In genomic region chr7:100428199-100428966, GRCh38 we compare ENCODE assay signal across 8 cellular contexts. TPM values are rescaled to one million over a fixed set of nuclear protein-coding genes. Genes with fewer than 3 reads are reported as not detected.
DNase-seq lines count a peak whose midpoint lies in the region; ATAC-seq and TF ChIP-seq lines count a peak whose summit lies in the region.

Gene ZCWPW1 (minus strand): TSS chr7:100428703. CDS start chr7:100420649, 8,054 bp downstream.

- H3K9me3 Mint-ChIP-seq in activated B cell treated with CpG ODN at 0.5 μM for 24 hours (no peaks in the 10 kb centered on the region), immature natural killer cell (no peaks in the 10 kb centered on the region)

- intact Hi-C loops in activated B cell treated with CpG ODN at 0.5 μM for 24 hours (cut with micrococcal nuclease) = loop anchor here (1.0 to 10.0 kb wide), 11 partner anchors 8 to 514 kb away; partner anchors contain the start of genes AGFG2, LAMTOR4, MBLAC1 and PPP1R35

- no peak for TF ChIP-seq CTCF in AG04449 (IDR thresholded peaks at IDR 0.05; ENCODE audit: insufficient read depth, low read length, missing control alignments)
- no peak for TF ChIP-seq CTCF in activated B cell treated with CpG ODN at 0.5 μM for 24 hours (IDR thresholded peaks at IDR 0.05)
- no peak for TF ChIP-seq CTCF in smooth muscle cell (IDR thresholded peaks at IDR 0.05; ENCODE audit: borderline replicate concordance, insufficient read depth, poor library complexity, severe bottlenecking)

- H3K4me3 ChIP-seq in AG04449 (ENCODE audit: low read depth, low read length) (peak within 1 kb of the TSS; percentile 92), smooth muscle cell (peak within 1 kb of the TSS; percentile 71)

- CTCF ChIA-PET in AG04449 (lab: Yijun Ruan, JAX) = interaction anchor here (1.1 to 2.8 kb wide), 2 partner anchors 21 to 23 kb away, joined by 3 to 9 read pairs; no protein-coding TSS in a partner anchor
- CTCF ChIA-PET in activated B cell treated with CpG ODN at 0.5 μM for 24 hours (lab: Charles Lee) = interaction anchor here (0.8 to 3.9 kb wide), 3 partner anchors 9 to 22 kb away, joined by 3 to 16 read pairs (median 5); no protein-coding TSS in a partner anchor

- POLR2A ChIA-PET in AG04449 (lab: Yijun Ruan, JAX) (interaction anchor here (0.5 to 2.9 kb wide), 15 partner anchors 11 to 461 kb away, joined by 3 to 19 read pairs (median 4); partner anchors contain the start of genes AGFG2, FBXO24, LRCH4 and MOSPD3), activated B cell treated with CpG ODN at 0.5 μM for 24 hours (lab: Charles Lee) (interaction anchor here (0.5 to 4.3 kb wide), 61 partner anchors 9 to 1987 kb away, joined by 3 to 90 read pairs (median 6); partner anchors contain the start of genes AGFG2, AP4M1, BUD31 and FBXO24)

- peak within 1 kb of the TSS; percentile 73 for H2AFZ ChIP-seq in smooth muscle cell (ENCODE audit: low read depth)

- H3K27me3 Mint-ChIP-seq in activated B cell treated with CpG ODN at 0.5 μM for 24 hours = no peaks in the 10 kb centered on the region
- H3K27me3 Mint-ChIP-seq in immature natural killer cell (ENCODE audit: low read depth in 3 of 3) = peaks cover 24 to 29% (median 25%) of the 10 kb centered on the region in 3 donors

- no peaks in the 10 kb centered on the region for H3F3A ChIP-seq in smooth muscle cell (ENCODE audit: low read depth)

- H3K4me2 ChIP-seq in smooth muscle cell = peak within 1 kb of the TSS; percentile 87

- peak within 1 kb of the TSS; percentile 98 for H3K9ac ChIP-seq in smooth muscle cell (ENCODE audit: low read depth)

- H3K36me3 Mint-ChIP-seq in activated B cell treated with CpG ODN at 0.5 μM for 24 hours (ENCODE audit: low read depth) = peaks cover 48% of the 10 kb centered on the region
- peaks cover 0 to 4% (median 4%) of the 10 kb centered on the region in 3 donors for H3K36me3 Mint-ChIP-seq in immature natural killer cell

- H3K36me3 ChIP-seq in smooth muscle cell (ENCODE audit: low read depth) = no peaks in the 10 kb centered on the region

- no peaks in the 10 kb centered on the region for H3K9me3 ChIP-seq in smooth muscle cell (replicated peaks; ENCODE audit: low read depth)

- H3K27ac ChIP-seq in caudate nucleus (ENCODE audit: low read depth, low read length) (peak within 1 kb of the TSS; percentile 100), smooth muscle cell (ENCODE audit: low read depth) (peak within 1 kb of the TSS; percentile 99)

- DNase-seq in AG04449 (ENCODE audit: low read depth, low spot score) (peak; percentile 81), NCI-H2227 treated with DMSO at 0.1 percent for 48 hours (lab: John Stamatoyannopoulos, UW) (peak; percentile 97), activated B cell treated with CpG ODN at 0.5 μM for 24 hours (peak; percentile 95), caudate nucleus (lab: John Stamatoyannopoulos, UW) (peak; percentile 49 to 97 (median 93)), immature natural killer cell (peak; percentile 97 to 98 (median 98)), smooth muscle cell (lab: John Stamatoyannopoulos, UW; ENCODE audit: unreplicated experiment) (peak; percentile 94)

- H3K27ac Mint-ChIP-seq in activated B cell treated with CpG ODN at 0.5 μM for 24 hours (peak within 1 kb of the TSS; percentile 100), immature natural killer cell (peak within 1 kb of the TSS; percentile 98 to 100 (median 99))

- H3K4me3 Mint-ChIP-seq in activated B cell treated with CpG ODN at 0.5 μM for 24 hours = peak within 1 kb of the TSS; percentile 98
- H3K4me3 Mint-ChIP-seq in immature natural killer cell = peak within 1 kb of the TSS; percentile 95 to 99 (median 96)

- peaks cover 17% of the 10 kb centered on the region for H4K20me1 ChIP-seq in smooth muscle cell (ENCODE audit: low read depth)

- peaks cover 38% of the 10 kb centered on the region for H3K4me1 Mint-ChIP-seq in activated B cell treated with CpG ODN at 0.5 μM for 24 hours
- H3K4me1 Mint-ChIP-seq in immature natural killer cell = peaks cover 60 to 64% of the 10 kb centered on the region in 2 donors

- H3K4me1 ChIP-seq in smooth muscle cell (ENCODE audit: low read depth) = peaks cover 18% of the 10 kb centered on the region

- no peaks in the 10 kb centered on the region for H3K27me3 ChIP-seq in smooth muscle cell (ENCODE audit: low read depth)

- peak; percentile 49 for ATAC-seq in GM18909 (IDR thresholded peaks at IDR 0.05; ENCODE audit: poor library complexity, unreplicated experiment)
- ATAC-seq in HG03159 (IDR thresholded peaks at IDR 0.05; ENCODE audit: unreplicated experiment) = peak; percentile 42
- peak; percentile 51 for ATAC-seq in activated B cell treated with CpG ODN at 0.5 μM for 24 hours (ENCODE audit: low read depth)

- WGBS in smooth muscle cell (ENCODE audit: low lambda C conversion rate) = under 1% methylated on average over 66 of the region's 66 CpGs

- peaks cover 26% of the 10 kb centered on the region for H3K79me2 ChIP-seq in smooth muscle cell (ENCODE audit: low read depth)

RNA-seq across cellular contexts. Expression of gene ZCWPW1, which starts in this region (rescaled TPM):
- total RNA-seq in activated B cell treated with CpG ODN at 0.5 μM for 24 hours = 10.8 and 15.2 TPM in 2 replicates
- 1 to 10 TPM; 4.1 to 5.9 (median 5.7) TPM for polyA plus RNA-seq in immature natural killer cell
- total RNA-seq in smooth muscle cell = 0.27 and 5.3 TPM in 2 replicates
- polyA plus RNA-seq in smooth muscle cell = 3.8 and 3.9 TPM in 2 replicates

Comparison
In these comparisons a context has a peak if more than half of its experiments do, and no peak if none do; other contexts are left out.
1. Peak in every context shown above with its lines: DNase-seq, ATAC-seq, H3K4me3 ChIP-seq and H3K27ac ChIP-seq.